ENCODE assay signal across 27 cellular contexts in the genomic region with DNA sequence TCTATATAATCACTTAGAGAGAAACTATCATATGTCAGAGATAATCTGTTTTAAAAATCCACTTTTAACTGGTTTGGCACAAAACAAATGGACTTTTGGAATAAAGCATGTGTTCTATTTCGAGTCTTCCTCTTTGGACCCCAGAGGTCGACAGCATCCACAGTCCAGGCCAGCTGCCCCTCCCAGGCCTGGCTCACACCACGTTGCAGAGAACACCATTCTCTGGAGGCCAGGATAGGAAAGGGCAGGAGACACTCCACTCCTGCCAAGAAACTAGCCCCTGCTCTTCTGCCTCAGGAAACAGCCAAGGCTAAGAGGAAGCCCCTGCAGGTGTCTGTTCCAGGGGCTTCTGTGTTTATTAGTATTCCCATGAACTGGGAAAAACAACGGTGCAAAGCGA.
DNase-seq lines count a peak whose midpoint lies in the region; ATAC-seq, FAIRE-seq and TF ChIP-seq lines count a peak whose summit lies in the region.
"Had no signal": no experiment of that assay in that cellular context is flagged by ENCODE, and none has a peak within 500 bp of the region (broad histone marks: within the 10 kb centered on the region; RNA-seq: fewer than 3 reads in every experiment).

No MANE protein-coding gene starts in this region.

- no peak for TF ChIP-seq EP300 in HepG2 (IDR thresholded peaks at IDR 0.05; ENCODE audit: low read depth in 2 of 2, low read length in 2 of 2)
- no peak for TF ChIP-seq EP300 in HepG2 (CRISPR knock-in tag; IDR thresholded peaks at IDR 0.05; ENCODE audit: borderline replicate concordance)

- dilution Hi-C loops in mammary epithelial cell (cut with HindIII; ENCODE audit: low sequenced_read_pairs) = no loop called here

- H4K20me1 ChIP-seq in HepG2 (ENCODE audit: insufficient read depth, low read length) = no peaks in the 10 kb centered on the region
- no peaks in the 10 kb centered on the region for H4K20me1 ChIP-seq in mammary epithelial cell (ENCODE audit: insufficient read depth, low read length)
- H4K20me1 ChIP-seq: BLaER1 had no signal

- H3K27ac Mint-ChIP-seq in stimulated activated naive B cell treated with anti-CD40 and anti-IgM and Interleukin-4, amounts not matched to agents 10 μg/mL and 1 μg/mL and 100 μg/mL, for 72 hours = no peak overlapping the region

- peaks cover 6 to 10% of the 10 kb centered on the region in 2 donors for H3K4me1 Mint-ChIP-seq in stimulated activated naive B cell treated with anti-CD40 and anti-IgM and Interleukin-4, amounts not matched to agents 10 μg/mL and 1 μg/mL and 100 μg/mL, for 72 hours

- H3K79me2 ChIP-seq in HepG2 (ENCODE audit: insufficient read depth, low read length) = no peaks in the 10 kb centered on the region
- no peaks in the 10 kb centered on the region for H3K79me2 ChIP-seq in mammary epithelial cell (ENCODE audit: insufficient read depth, low read length)

- intact Hi-C loops in HepG2 (cut with micrococcal nuclease; ENCODE audit: unreplicated experiment) (no loop called here), right lobe of liver (cut with DNase I) (no loop called here), left ventricle myocardium superior (cut with micrococcal nuclease) (no loop called here), sciatic nerve (cut with DNase I) (no loop called here), mammary epithelial cell (cut with micrococcal nuclease) (no loop called here)

- DNase-seq in HepG2 (ENCODE audit: low spot score) = no peak
- DNase-seq in right lobe of liver = no peak
- DNase-seq in left ventricle myocardium superior = peak; percentile 67
- no peak for DNase-seq in sciatic nerve (ENCODE audit: low spot score)
- no peak for DNase-seq in mammary epithelial cell
- DNase-seq in stimulated activated naive B cell treated with anti-CD40 and anti-IgM and Interleukin-4, amounts not matched to agents 10 μg/mL and 1 μg/mL and 100 μg/mL, for 72 hours = no peak
- DNase-seq: ACHN; Caco-2; CD4-positive, alpha-beta memory T cell; DMS153; GOT3; HCEC 1CT; KBM-7; MM.1S; NCI-H1048; NCI-H1417 treated with DMSO at 0.1 percent for 48 hours; NCI-H187 treated with DMSO at 0.1 percent for 48 hours; NCI-H2107; NCI-H446 treated with DMSO at 0.1 percent for 48 hours; NK-92 treated with Interleukin-12 subunit alpha and Interleukin-12 subunit beta, amount 100 ng/mL, for 24 hours had no signal

- H3K9ac ChIP-seq in HepG2 (ENCODE audit: insufficient read depth, low read depth, low read length) (no peak overlapping the region), mammary epithelial cell (ENCODE audit: insufficient read depth, low read length) (no peak overlapping the region)
- H3K9ac ChIP-seq: BLaER1 had no signal

- H3K36me3 ChIP-seq in HepG2 (replicated peaks in 1 of 2; ENCODE audit: control insufficient read depth in 1 of 2, insufficient read depth in 2 of 2, low read length in 2 of 2) (no peaks in the 10 kb centered on the region), right lobe of liver (no peaks in the 10 kb centered on the region), mammary epithelial cell (ENCODE audit: insufficient read depth, low read length) (no peaks in the 10 kb centered on the region)
- H3K36me3 ChIP-seq: BLaER1 had no signal

- ATAC-seq in HepG2 (peak; percentile 55; the same call in 2 of the 3 replicates), right lobe of liver (no peak), left ventricle myocardium superior (peak; percentile 75), sciatic nerve (peak; percentile 74), GM18858 (IDR thresholded peaks at IDR 0.05; ENCODE audit: unreplicated experiment) (no peak)
- no peak for ATAC-seq in stimulated activated naive B cell treated with anti-CD40 and anti-IgM and Interleukin-4, amounts not matched to agents 10 μg/mL and 1 μg/mL and 100 μg/mL, for 72 hours (replicated peaks)

- H3K4me3 ChIP-seq in HepG2 (replicated peaks in 1 of 3; ENCODE audit: insufficient read depth in 1 of 3, low read depth in 2 of 3, low read length in 3 of 3) (no peak overlapping the region), right lobe of liver (no peak overlapping the region), mammary epithelial cell (replicated peaks in 1 of 3; ENCODE audit: insufficient read depth in 1 of 3, low read depth in 2 of 3, low read length in 3 of 3) (no peak overlapping the region)
- H3K4me3 ChIP-seq: BLaER1 had no signal

- no peaks in the 10 kb centered on the region for H3K9me3 ChIP-seq in HepG2 (ENCODE audit: low read length)
- no peaks in the 10 kb centered on the region for H3K9me3 ChIP-seq in right lobe of liver
- H3K9me3 ChIP-seq in mammary epithelial cell (replicated peaks; ENCODE audit: insufficient read depth, low read length) = no peaks in the 10 kb centered on the region
- H3K9me3 ChIP-seq: BLaER1, Caco-2 had no signal

- TF ChIP-seq POLR2A in HepG2 (IDR thresholded peaks at IDR 0.05; ENCODE audit: insufficient read depth in 1 of 2, low read depth in 2 of 2, low read length in 2 of 2) (no peak), right lobe of liver (IDR thresholded peaks at IDR 0.05) (no peak)

- H3K4me2 ChIP-seq in HepG2 (ENCODE audit: low read depth, low read length) (no peak overlapping the region), mammary epithelial cell (ENCODE audit: insufficient read depth, low read depth, low read length) (no peak overlapping the region)
- H3K4me2 ChIP-seq: BLaER1 had no signal

- H3K27me3 Mint-ChIP-seq in stimulated activated naive B cell treated with anti-CD40 and anti-IgM and Interleukin-4, amounts not matched to agents 10 μg/mL and 1 μg/mL and 100 μg/mL, for 72 hours = peaks cover 13 to 45% of the 10 kb centered on the region in 2 donors
- H3K27me3 Mint-ChIP-seq: CD4-positive, alpha-beta memory T cell had no signal

- H3K4me3 Mint-ChIP-seq in stimulated activated naive B cell treated with anti-CD40 and anti-IgM and Interleukin-4, amounts not matched to agents 10 μg/mL and 1 μg/mL and 100 μg/mL, for 72 hours = no peak overlapping the region
- H3K4me3 Mint-ChIP-seq: CD4-positive, alpha-beta memory T cell had no signal

- in situ Hi-C loops in HepG2 (cut with HindIII; ENCODE audit: extremely low pct_ligation_motif_present, low pct_unique_long_range_greater_than_20kb) = no loop called here
- in situ Hi-C loops in mammary epithelial cell (cut with MboI; ENCODE audit: low sequenced_read_pairs in 2 of 2) = no loop called here

- TF ChIP-seq CTCF in HepG2 (CRISPR knock-in tag; IDR thresholded peaks at IDR 0.05) (no peak), right lobe of liver (IDR thresholded peaks at IDR 0.05) (no peak), mammary epithelial cell (conservative IDR thresholded peaks at IDR 0.05 in 1 of 2, IDR thresholded peaks at IDR 0.05 in 1 of 2; ENCODE audit: extremely low read depth in 1 of 2, insufficient read depth in 1 of 2, low read depth in 1 of 2, low read length in 2 of 2) (no peak)

- 39% methylated on average over 5 of the region's 5 CpGs for WGBS in HepG2 (ENCODE audit: low lambda C conversion rate)
- WGBS in right lobe of liver (ENCODE audit: insufficient coverage, low coverage, low lambda C conversion rate, missing lambda C conversion rate) = 20% methylated on average over 2 of the region's 5 CpGs
- WGBS in mammary epithelial cell (ENCODE audit: low coverage, missing lambda C conversion rate) = 54% methylated on average over 5 of the region's 5 CpGs

- H2AFZ ChIP-seq in HepG2 (ENCODE audit: low read length) = no peak overlapping the region
- H2AFZ ChIP-seq in mammary epithelial cell (ENCODE audit: low read depth, low read length) = no peak overlapping the region

- FAIRE-seq in HepG2 (lab: Jason Lieb, UNC) = no peak
- FAIRE-seq: G401.6, GM12892, GM19239 had no signal

- H3K27me3 ChIP-seq in HepG2 (ENCODE audit: control insufficient read depth in 1 of 2, insufficient read depth in 2 of 2, low read length in 2 of 2) (peaks cover 0 to 19% of the 10 kb centered on the region in 2 experiments; a peak in 3 of 5 replicates), right lobe of liver (no peaks in the 10 kb centered on the region), mammary epithelial cell (ENCODE audit: insufficient read depth, low read length) (no peaks in the 10 kb centered on the region)
- H3K27me3 ChIP-seq: BLaER1 had no signal

- POLR2A ChIA-PET in HepG2 (lab: Yijun Ruan, JAX) = no interaction called here

- H3K9me3 Mint-ChIP-seq in stimulated activated naive B cell treated with anti-CD40 and anti-IgM and Interleukin-4, amounts not matched to agents 10 μg/mL and 1 μg/mL and 100 μg/mL, for 72 hours = peaks cover 0 to 2% of the 10 kb centered on the region in 2 donors

- H3K27ac ChIP-seq in HepG2 (ENCODE audit: extremely low read length, insufficient read depth, low read length) = no peak overlapping the region
- no peak overlapping the region for H3K27ac ChIP-seq in right lobe of liver
- no peak overlapping the region for H3K27ac ChIP-seq in mammary epithelial cell (ENCODE audit: insufficient read depth, low read depth, low read length)
- H3K27ac ChIP-seq: BLaER1, HL-60, RWPE1 had no signal

- H3K36me3 Mint-ChIP-seq in stimulated activated naive B cell treated with anti-CD40 and anti-IgM and Interleukin-4, amounts not matched to agents 10 μg/mL and 1 μg/mL and 100 μg/mL, for 72 hours = no peaks in the 10 kb centered on the region

- TF ChIP-seq RAD21 in HepG2 (CRISPR knock-in tag; IDR thresholded peaks at IDR 0.05) = no peak

- no TSS peak for BruUV-seq in HepG2 (replicated peaks; lab: Mats Ljungman, UMichigan)
- BruUV-seq in mammary epithelial cell (replicated peaks; lab: Mats Ljungman, UMichigan) = no TSS peak

- CTCF ChIA-PET in HepG2 (lab: Yijun Ruan, JAX; ENCODE audit: low intra/inter-chr PET ratio, low total read pairs) = no interaction called here
- CTCF ChIA-PET in mammary epithelial cell (lab: Charles Lee; ENCODE audit: low non-redundant PET) = no interaction called here

- H3K4me1 ChIP-seq in HepG2 (ENCODE audit: insufficient read depth, low read length) (no peaks in the 10 kb centered on the region), right lobe of liver (no peaks in the 10 kb centered on the region), mammary epithelial cell (ENCODE audit: insufficient read depth, low read length) (no peaks in the 10 kb centered on the region)
- H3K4me1 ChIP-seq: Caco-2 had no signal

TF ChIP-seq in HepG2, 621 proteins besides CTCF, POLR2A, EP300 and RAD21:
- TF ChIP-seq SOX5 (CRISPR knock-in tag; IDR thresholded peaks at IDR 0.05; ENCODE audit: borderline replicate concordance) = no peak
- 0 out of 2 replicates have a peak, but pooled peaks have one; percentile 4 for TF ChIP-seq ZNF652 (CRISPR knock-in tag; IDR thresholded peaks at IDR 0.05; ENCODE audit: borderline replicate concordance, low read depth)

Comparison
In these comparisons a context has a peak if more than half of its experiments do, and no peak if none do; other contexts are left out.
1. ATAC-seq: peak in HepG2 (single experiment), left ventricle myocardium superior (single experiment) and sciatic nerve (single experiment); none in right lobe of liver (0 of 4), stimulated activated naive B cell treated with anti-CD40 and anti-IgM and Interleukin-4, amounts not matched to agents 10 μg/mL and 1 μg/mL and 100 μg/mL, for 72 hours (0 of 2) and GM18858 (single experiment).